ENCODE assay signal across 1 cellular context in the genomic region with DNA sequence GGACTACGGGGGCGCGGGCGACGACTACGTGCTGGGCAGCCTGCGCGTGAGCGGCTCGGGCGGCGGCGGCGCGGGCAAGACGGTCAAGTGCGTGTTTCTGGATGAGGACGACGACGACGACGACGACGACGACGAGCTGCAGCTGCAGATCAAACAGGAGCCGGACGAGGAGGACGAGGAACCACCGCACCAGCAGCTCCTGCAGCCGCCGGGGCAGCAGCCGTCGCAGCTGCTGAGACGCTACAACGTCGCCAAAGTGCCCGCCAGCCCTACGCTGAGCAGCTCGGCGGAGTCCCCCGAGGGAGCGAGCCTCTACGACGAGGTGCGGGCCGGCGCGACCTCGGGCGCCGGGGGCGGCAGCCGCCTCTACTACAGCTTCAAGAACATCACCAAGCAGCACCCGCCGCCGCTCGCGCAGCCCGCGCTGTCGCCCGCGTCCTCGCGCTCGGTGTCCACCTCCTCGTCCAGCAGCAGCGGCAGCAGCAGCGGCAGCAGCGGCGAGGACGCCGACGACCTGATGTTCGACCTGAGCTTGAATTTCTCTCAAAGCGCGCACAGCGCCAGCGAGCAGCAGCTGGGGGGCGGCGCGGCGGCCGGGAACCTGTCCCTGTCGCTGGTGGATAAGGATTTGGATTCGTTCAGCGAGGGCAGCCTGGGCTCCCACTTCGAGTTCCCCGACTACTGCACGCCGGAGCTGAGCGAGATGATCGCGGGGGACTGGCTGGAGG.
TF ChIP-seq lines count a peak whose summit lies in the region.

No MANE protein-coding gene starts in this region.

TF ChIP-seq in neural cell, 6 proteins besides CTCF, POLR2A, EP300 and RAD21 (continued from another document):
- TF ChIP-seq, protein P1, sequence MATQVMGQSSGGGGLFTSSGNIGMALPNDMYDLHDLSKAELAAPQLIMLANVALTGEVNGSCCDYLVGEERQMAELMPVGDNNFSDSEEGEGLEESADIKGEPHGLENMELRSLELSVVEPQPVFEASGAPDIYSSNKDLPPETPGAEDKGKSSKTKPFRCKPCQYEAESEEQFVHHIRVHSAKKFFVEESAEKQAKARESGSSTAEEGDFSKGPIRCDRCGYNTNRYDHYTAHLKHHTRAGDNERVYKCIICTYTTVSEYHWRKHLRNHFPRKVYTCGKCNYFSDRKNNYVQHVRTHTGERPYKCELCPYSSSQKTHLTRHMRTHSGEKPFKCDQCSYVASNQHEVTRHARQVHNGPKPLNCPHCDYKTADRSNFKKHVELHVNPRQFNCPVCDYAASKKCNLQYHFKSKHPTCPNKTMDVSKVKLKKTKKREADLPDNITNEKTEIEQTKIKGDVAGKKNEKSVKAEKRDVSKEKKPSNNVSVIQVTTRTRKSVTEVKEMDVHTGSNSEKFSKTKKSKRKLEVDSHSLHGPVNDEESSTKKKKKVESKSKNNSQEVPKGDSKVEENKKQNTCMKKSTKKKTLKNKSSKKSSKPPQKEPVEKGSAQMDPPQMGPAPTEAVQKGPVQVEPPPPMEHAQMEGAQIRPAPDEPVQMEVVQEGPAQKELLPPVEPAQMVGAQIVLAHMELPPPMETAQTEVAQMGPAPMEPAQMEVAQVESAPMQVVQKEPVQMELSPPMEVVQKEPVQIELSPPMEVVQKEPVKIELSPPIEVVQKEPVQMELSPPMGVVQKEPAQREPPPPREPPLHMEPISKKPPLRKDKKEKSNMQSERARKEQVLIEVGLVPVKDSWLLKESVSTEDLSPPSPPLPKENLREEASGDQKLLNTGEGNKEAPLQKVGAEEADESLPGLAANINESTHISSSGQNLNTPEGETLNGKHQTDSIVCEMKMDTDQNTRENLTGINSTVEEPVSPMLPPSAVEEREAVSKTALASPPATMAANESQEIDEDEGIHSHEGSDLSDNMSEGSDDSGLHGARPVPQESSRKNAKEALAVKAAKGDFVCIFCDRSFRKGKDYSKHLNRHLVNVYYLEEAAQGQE (IDR thresholded peaks at IDR 0.05; ENCODE audit: borderline replicate concordance), result peak; percentile 57
- TF ChIP-seq SMC3 (conservative IDR thresholded peaks at IDR 0.05; ENCODE audit: poor library complexity) (no peak), POLR2AphosphoS5 (IDR thresholded peaks at IDR 0.05) (peak; percentile 46), EZH2 (IDR thresholded peaks at IDR 0.05; ENCODE audit: borderline replicate concordance, insufficient read depth, low read length, poor library complexity, severe bottlenecking) (no peak), MXI1 (conservative IDR thresholded peaks at IDR 0.05; ENCODE audit: poor library complexity, severe bottlenecking) (no peak)
